Comparison of ENCODE assay signal across 1 cellular context in genomic region chr15:34348735-34349300, GRCh38.
TF ChIP-seq lines count a peak whose summit lies in the region.

No MANE protein-coding gene starts in this region.

TF ChIP-seq in K562, 482 proteins besides CTCF, POLR2A, EP300 and RAD21:
- peak; percentile 30 to 60; a peak in 3 of 4 replicates for TF ChIP-seq KDM1A (IDR thresholded peaks at IDR 0.05)
- TF ChIP-seq ZNF41 (CRISPR knock-in tag; conservative IDR thresholded peaks at IDR 0.05): no peak
- peak in 1 of 2 experiments; percentile 71; a peak in 2 of 4 replicates for TF ChIP-seq RCOR1 (IDR thresholded peaks at IDR 0.05; ENCODE audit: borderline replicate concordance in 1 of 2, low read depth in 2 of 2, low read length in 2 of 2)
- TF ChIP-seq FUS (optimal IDR thresholded peaks at IDR 0.05; ENCODE audit: low read depth, low read length): no peak
- TF ChIP-seq ADNP (tag; IDR thresholded peaks at IDR 0.05): no peak
- no peak for TF ChIP-seq ZBTB5 (IDR thresholded peaks at IDR 0.05)
- TF ChIP-seq ZNF76 (CRISPR knock-in tag; IDR thresholded peaks at IDR 0.05; ENCODE audit: borderline replicate concordance): no peak
- TF ChIP-seq, protein P1, sequence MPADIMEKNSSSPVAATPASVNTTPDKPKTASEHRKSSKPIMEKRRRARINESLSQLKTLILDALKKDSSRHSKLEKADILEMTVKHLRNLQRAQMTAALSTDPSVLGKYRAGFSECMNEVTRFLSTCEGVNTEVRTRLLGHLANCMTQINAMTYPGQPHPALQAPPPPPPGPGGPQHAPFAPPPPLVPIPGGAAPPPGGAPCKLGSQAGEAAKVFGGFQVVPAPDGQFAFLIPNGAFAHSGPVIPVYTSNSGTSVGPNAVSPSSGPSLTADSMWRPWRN (IDR thresholded peaks at IDR 0.05; ENCODE audit: low read depth): peak; percentile 24; the same call in 1 of the 2 replicates
- TF ChIP-seq RBBP5 (IDR thresholded peaks at IDR 0.05; ENCODE audit: borderline replicate concordance, insufficient read depth, low read length, poor library complexity, severe bottlenecking): no peak
- TF ChIP-seq TEAD4 (IDR thresholded peaks at IDR 0.05; ENCODE audit: low read length): 0 out of 2 replicates have a peak, but pooled peaks have one; percentile 19
- no peak for TF ChIP-seq TEAD4 (CRISPR knock-in tag; IDR thresholded peaks at IDR 0.05; ENCODE audit: borderline replicate concordance)
- TF ChIP-seq CBFA2T3 (IDR thresholded peaks at IDR 0.05): peak; percentile 48; the same call in 1 of the 2 replicates
- TF ChIP-seq, protein P2, sequence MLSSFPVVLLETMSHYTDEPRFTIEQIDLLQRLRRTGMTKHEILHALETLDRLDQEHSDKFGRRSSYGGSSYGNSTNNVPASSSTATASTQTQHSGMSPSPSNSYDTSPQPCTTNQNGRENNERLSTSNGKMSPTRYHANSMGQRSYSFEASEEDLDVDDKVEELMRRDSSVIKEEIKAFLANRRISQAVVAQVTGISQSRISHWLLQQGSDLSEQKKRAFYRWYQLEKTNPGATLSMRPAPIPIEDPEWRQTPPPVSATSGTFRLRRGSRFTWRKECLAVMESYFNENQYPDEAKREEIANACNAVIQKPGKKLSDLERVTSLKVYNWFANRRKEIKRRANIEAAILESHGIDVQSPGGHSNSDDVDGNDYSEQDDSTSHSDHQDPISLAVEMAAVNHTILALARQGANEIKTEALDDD (IDR thresholded peaks at IDR 0.05): peak; percentile 19; the same call in 1 of the 2 replicates
